3 cellular contexts compared by ENCODE assay signal in the genomic region with DNA sequence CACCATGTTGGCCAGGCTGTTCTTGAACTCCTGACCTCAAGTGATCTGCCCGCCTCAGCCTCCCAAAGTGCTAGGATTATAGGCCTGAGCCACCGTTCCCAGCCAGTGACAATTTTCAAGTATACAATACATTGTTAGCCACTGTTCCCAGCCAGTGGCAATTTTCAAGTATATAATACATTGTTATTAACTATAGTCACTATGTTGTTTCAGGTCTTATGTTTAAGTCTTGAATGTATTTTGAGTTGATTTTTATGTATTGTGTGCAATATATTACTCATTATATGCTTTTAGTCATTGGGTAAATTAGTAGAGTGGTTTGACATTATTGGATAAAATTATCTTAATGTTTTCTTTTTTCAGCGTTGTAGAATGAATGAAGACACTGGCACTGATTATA.
"Had no signal": no experiment of that assay in that cellular context is flagged by ENCODE, and none has a peak within 500 bp of the region (broad histone marks: within the 10 kb centered on the region; RNA-seq: fewer than 3 reads in every experiment).

No MANE protein-coding gene starts in this region.

- ATAC-seq: GM12878 had no signal

- H3K4me3 ChIP-seq: GM12878 had no signal

- DNase-seq: GDM1, GF-D8 had no signal
